Comparison of ENCODE assay signal across 1 cellular context in the genomic region with DNA sequence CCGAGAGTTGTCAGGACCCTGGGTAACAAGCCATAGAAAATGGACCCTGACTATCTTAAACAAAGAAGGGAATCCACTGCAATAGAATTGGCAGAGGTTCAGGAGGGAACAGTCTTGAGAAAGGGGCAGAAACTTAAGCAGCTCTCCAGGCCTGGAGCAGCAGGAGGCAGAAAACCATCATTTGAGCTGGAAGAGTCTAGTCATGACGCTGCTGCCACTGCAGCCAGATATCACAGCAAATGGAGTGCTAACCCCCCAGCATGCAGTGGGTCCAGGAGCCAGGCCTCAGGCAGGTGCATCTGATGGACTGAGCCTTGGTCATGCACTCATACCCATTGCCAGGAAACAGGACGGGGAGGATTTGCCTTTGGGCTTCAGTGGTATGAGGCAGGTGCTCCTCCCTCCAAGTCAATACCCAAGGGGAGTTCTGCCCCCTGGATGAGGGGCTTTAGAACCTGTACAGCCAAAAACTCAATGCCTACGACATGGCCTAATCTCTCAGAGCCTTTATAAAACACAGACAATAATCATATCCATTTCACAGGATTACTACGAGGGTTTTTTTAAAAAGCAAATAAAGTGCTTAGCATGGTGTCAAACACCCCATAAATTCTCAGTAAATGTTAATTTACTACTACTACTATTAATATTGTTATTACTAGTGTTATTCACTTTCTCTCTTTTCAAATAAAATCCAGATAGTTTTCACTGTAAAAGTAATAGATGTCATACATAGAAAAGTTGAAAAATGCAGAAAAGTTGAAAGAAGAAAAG.
TF ChIP-seq lines count a peak whose summit lies in the region.

No MANE protein-coding gene starts in this region.

TF ChIP-seq in H1, 55 proteins besides CTCF, POLR2A, EP300 and RAD21:
- no peak for TF ChIP-seq RXRA (IDR thresholded peaks at IDR 0.05; ENCODE audit: insufficient read depth, low read depth, low read length)
- no peak for TF ChIP-seq CEBPB (IDR thresholded peaks at IDR 0.05; ENCODE audit: low read depth, low read length)
- TF ChIP-seq GTF2F1 (IDR thresholded peaks at IDR 0.05; ENCODE audit: borderline replicate concordance, low read depth, low read length), result no peak
- no peak for TF ChIP-seq NANOG (IDR thresholded peaks at IDR 0.05; ENCODE audit: insufficient read depth, low read depth, low read length, poor library complexity, severe bottlenecking)
- no peak for TF ChIP-seq RBBP5 (IDR thresholded peaks at IDR 0.05; ENCODE audit: borderline replicate concordance, low read depth, low read length)
